ENCODE assay signal across 23 cellular contexts in genomic region chr5:110040178-110040577, GRCh38.
DNase-seq lines count a peak whose midpoint lies in the region; ATAC-seq and TF ChIP-seq lines count a peak whose summit lies in the region.
"Had no signal": no experiment of that assay in that cellular context is flagged by ENCODE, and none has a peak within 500 bp of the region (broad histone marks: within the 10 kb centered on the region; RNA-seq: fewer than 3 reads in every experiment).

No MANE protein-coding gene starts in this region.

- TF ChIP-seq CTCF in cardiac fibroblast (IDR thresholded peaks at IDR 0.05; ENCODE audit: low read depth, low read length) = peak; percentile 38

- peak; percentile 5 for DNase-seq in EH (ENCODE audit: low read depth)
- DNase-seq in KBM-7 = peak; percentile 5
- DNase-seq in cardiac fibroblast (ENCODE audit: low read depth in 2 of 2) = peak in 1 of 2 donors; percentile 20
- DNase-seq in lung microvascular endothelial cell (ENCODE audit: low read depth in 2 of 2) = peak; percentile 7 to 12
- no peak for DNase-seq in DMS153 treated with DMSO at 0.1 percent for 48 hours (lab: John Stamatoyannopoulos, UW; ENCODE audit: unreplicated experiment)
- DNase-seq in 8988T = no peak
- DNase-seq: activated CD4-positive, CD25-positive, alpha-beta regulatory T cell; activated CD8-positive, alpha-beta memory T cell treated with anti-CD3 and anti-CD28 coated beads for 24 hours; activated naive CD8-positive, alpha-beta T cell treated with anti-CD3 and anti-CD28 coated beads, Interleukin-2, amount 50 U/mL, for 24 hours; GOT3; islet precursor cell; natural killer cell; NCI-H1092; NCI-H2081; NCI-H510A; posterior cingulate gyrus; Right ventricle myocardium superior had no signal

- in situ Hi-C loops in KBM-7 (cut with MboI; ENCODE audit: low pct_unique_long_range_greater_than_20kb, low sequenced_read_pairs) = no loop called here

- H3K4me3 ChIP-seq in cardiac fibroblast (replicated peaks in 1 of 2; ENCODE audit: low read depth in 2 of 2, low read length in 2 of 2) = no peak overlapping the region
- H3K4me3 ChIP-seq: cardiac muscle cell, esophagus muscularis mucosa, smooth muscle cell, suprapubic skin had no signal

- ATAC-seq in GM19452 (IDR thresholded peaks at IDR 0.05; ENCODE audit: unreplicated experiment) (no peak), HG02981 (IDR thresholded peaks at IDR 0.05; ENCODE audit: unreplicated experiment) (no peak)
- ATAC-seq: activated naive CD8-positive, alpha-beta T cell treated with anti-CD3 and anti-CD28 coated beads, Interleukin-2, amount 50 U/mL, for 24 hours; natural killer cell had no signal

Comparison
In these comparisons a context has a peak if more than half of its experiments do, and no peak if none do; other contexts are left out.
1. DNase-seq: peak in EH (single experiment), KBM-7 (single experiment) and lung microvascular endothelial cell (2 of 2); none in DMS153 treated with DMSO at 0.1 percent for 48 hours (single experiment) and 8988T (single experiment).